In genomic region chr5:142324871-142325676, GRCh38 we compare ENCODE assay signal across 1 cellular context.
TF ChIP-seq lines count a peak whose summit lies in the region.

Gene SPRY4 (minus strand): TSS chr5:142325021. CDS start chr5:142315108, 9,913 bp downstream.

TF ChIP-seq in HepG2, 621 proteins besides CTCF, POLR2A, EP300 and RAD21 (continued from another document and continues in another):
- TF ChIP-seq CEBPG (CRISPR knock-in tag; IDR thresholded peaks at IDR 0.05) (peak; percentile 100), AKAP8 (CRISPR knock-in tag; IDR thresholded peaks at IDR 0.05) (peak; percentile 80), FOXA3 (CRISPR knock-in tag; IDR thresholded peaks at IDR 0.05) (peak; percentile 33; the same call in 1 of the 2 replicates), KDM2A (CRISPR knock-in tag; IDR thresholded peaks at IDR 0.05; ENCODE audit: borderline replicate concordance, low read depth) (peak; percentile 69), GRHL1 (CRISPR knock-in tag; conservative IDR thresholded peaks at IDR 0.05) (no peak), BATF2 (CRISPR knock-in tag; IDR thresholded peaks at IDR 0.05) (no peak), ZSCAN30 (CRISPR knock-in tag; IDR thresholded peaks at IDR 0.05) (no peak), HNRNPUL1 (IDR thresholded peaks at IDR 0.05; ENCODE audit: low read depth, low read length) (no peak), BRF2 (CRISPR knock-in tag; IDR thresholded peaks at IDR 0.05) (no peak), MAX (IDR thresholded peaks at IDR 0.05) (no peak; the same call in none of the 2 replicates), FOXP4 (CRISPR knock-in tag; IDR thresholded peaks at IDR 0.05) (peak; percentile 38), PRMT3 (CRISPR knock-in tag; IDR thresholded peaks at IDR 0.05; ENCODE audit: borderline replicate concordance, low read depth) (peak; percentile 77; the same call in 1 of the 2 replicates), ARID2 (CRISPR knock-in tag; IDR thresholded peaks at IDR 0.05; ENCODE audit: borderline replicate concordance) (no peak), CEBPB (IDR thresholded peaks at IDR 0.05; ENCODE audit: borderline replicate concordance, low read depth, low read length) (peak; percentile 99), NR2F1 (CRISPR knock-in tag; IDR thresholded peaks at IDR 0.05) (no peak), HNRNPL (IDR thresholded peaks at IDR 0.05; ENCODE audit: low read depth, low read length) (no peak), ZNF12 (CRISPR knock-in tag; IDR thresholded peaks at IDR 0.05) (no peak), SCMH1 (CRISPR knock-in tag; IDR thresholded peaks at IDR 0.05; ENCODE audit: borderline replicate concordance) (no peak), REL (CRISPR knock-in tag; conservative IDR thresholded peaks at IDR 0.05) (peak; percentile 43), TSC22D2 (CRISPR knock-in tag; IDR thresholded peaks at IDR 0.05; ENCODE audit: borderline replicate concordance) (no peak; the same call in 1 of the 2 replicates), HMG20A (CRISPR knock-in tag; IDR thresholded peaks at IDR 0.05; ENCODE audit: borderline replicate concordance) (no peak), RELA (CRISPR knock-in tag; IDR thresholded peaks at IDR 0.05) (no peak), CHD2 (IDR thresholded peaks at IDR 0.05; ENCODE audit: low read depth, low read length) (no peak), TBL1XR1 (IDR thresholded peaks at IDR 0.05; ENCODE audit: borderline replicate concordance, low read length, partially characterized antibody) (peak; percentile 30), ZNF253 (CRISPR knock-in tag; IDR thresholded peaks at IDR 0.05; ENCODE audit: borderline replicate concordance) (no peak), SRSF9 (IDR thresholded peaks at IDR 0.05; ENCODE audit: borderline replicate concordance, insufficient read depth, low read depth, low read length, poor library complexity, severe bottlenecking) (no peak), ZSCAN29 (CRISPR knock-in tag; conservative IDR thresholded peaks at IDR 0.05) (no peak), KIAA2018 (CRISPR knock-in tag; IDR thresholded peaks at IDR 0.05; ENCODE audit: borderline replicate concordance) (no peak), ZFP37 (CRISPR knock-in tag; IDR thresholded peaks at IDR 0.05; ENCODE audit: borderline replicate concordance) (no peak), KLF9 (CRISPR knock-in tag; IDR thresholded peaks at IDR 0.05; ENCODE audit: low read depth) (peak; percentile 55; the same call in 1 of the 2 replicates), MTA1 (CRISPR knock-in tag; IDR thresholded peaks at IDR 0.05; ENCODE audit: borderline replicate concordance) (no peak), ZBTB25 (CRISPR knock-in tag; IDR thresholded peaks at IDR 0.05) (no peak), IRF9 (CRISPR knock-in tag; IDR thresholded peaks at IDR 0.05; ENCODE audit: borderline replicate concordance) (no peak), ZNF326 (CRISPR knock-in tag; IDR thresholded peaks at IDR 0.05; ENCODE audit: borderline replicate concordance) (no peak), ATF7 (IDR thresholded peaks at IDR 0.05) (no peak), ATF7 (CRISPR knock-in tag; IDR thresholded peaks at IDR 0.05) (no peak), DPF2 (CRISPR knock-in tag; IDR thresholded peaks at IDR 0.05; ENCODE audit: borderline replicate concordance, low read depth) (no peak; the same call in 1 of the 2 replicates), NR2F2 (IDR thresholded peaks at IDR 0.05; ENCODE audit: borderline replicate concordance, low read depth) (0 out of 2 replicates have a peak, but pooled peaks have one; percentile 8), DRAP1 (CRISPR knock-in tag; IDR thresholded peaks at IDR 0.05) (peak; percentile 99), SRY (CRISPR knock-in tag; IDR thresholded peaks at IDR 0.05) (peak; percentile 32; the same call in 1 of the 2 replicates), NFIC (IDR thresholded peaks at IDR 0.05; ENCODE audit: low read length) (no peak), NPAS2 (CRISPR knock-in tag; IDR thresholded peaks at IDR 0.05; ENCODE audit: borderline replicate concordance) (no peak), ZNF790 (CRISPR knock-in tag; IDR thresholded peaks at IDR 0.05; ENCODE audit: borderline replicate concordance) (no peak), SSRP1 (CRISPR knock-in tag; IDR thresholded peaks at IDR 0.05) (0 out of 2 replicates have a peak, but pooled peaks have one; percentile 54), ZNF543 (CRISPR knock-in tag; IDR thresholded peaks at IDR 0.05) (no peak), ZNF773 (CRISPR knock-in tag; IDR thresholded peaks at IDR 0.05; ENCODE audit: borderline replicate concordance) (no peak), ZBTB39 (CRISPR knock-in tag; IDR thresholded peaks at IDR 0.05) (no peak), ZFP41 (CRISPR knock-in tag; IDR thresholded peaks at IDR 0.05; ENCODE audit: borderline replicate concordance) (no peak)
